8 cellular contexts compared by ENCODE assay signal in genomic region chr4:122827899-122828601, GRCh38. TPM values are rescaled to one million over a fixed set of nuclear protein-coding genes. Genes with fewer than 3 reads are reported as not detected.
A peak's percentile ranks its signal among the peaks of the same experiment; 100 is the strongest.
DNase-seq lines count a peak whose midpoint lies in the region; ATAC-seq lines count a peak whose summit lies in the region.

No MANE protein-coding gene starts in this region.

- peak overlapping the region; percentile 83 for H3K4me3 ChIP-seq in SK-N-MC

- H3K27ac Mint-ChIP-seq in stimulated activated memory B cell treated with anti-CD40 and anti-IgM and Interleukin-4, amounts not matched to agents 10 μg/mL and 1 μg/mL and 100 μg/mL, for 72 hours, result peak overlapping the region; percentile 80

- H3K4me1 Mint-ChIP-seq in stimulated activated memory B cell treated with anti-CD40 and anti-IgM and Interleukin-4, amounts not matched to agents 10 μg/mL and 1 μg/mL and 100 μg/mL, for 72 hours, result peaks cover 17% of the 10 kb centered on the region

- no peaks in the 10 kb centered on the region for H3K36me3 ChIP-seq in SK-N-MC (ENCODE audit: insufficient read depth, low read length)

- H3K9me3 ChIP-seq in SK-N-MC (ENCODE audit: low read depth, low read length), result no peaks in the 10 kb centered on the region

- H3K36me3 Mint-ChIP-seq in stimulated activated memory B cell treated with anti-CD40 and anti-IgM and Interleukin-4, amounts not matched to agents 10 μg/mL and 1 μg/mL and 100 μg/mL, for 72 hours, result no peaks in the 10 kb centered on the region

- DNase-seq in DMS53 treated with DMSO at 0.1 percent for 48 hours (lab: John Stamatoyannopoulos, UW; ENCODE audit: unreplicated experiment) (peak; percentile 19), SK-N-MC (ENCODE audit: low read depth, low spot score) (no peak), left lobe of liver (ENCODE audit: low spot score) (no peak), hippocampal formation (lab: John Stamatoyannopoulos, UW) (no peak)
- peak; percentile 27 for DNase-seq in central memory CD4-positive, alpha-beta T cell

- no peak overlapping the region for H3K27ac ChIP-seq in SK-N-MC

- ATAC-seq in GM19438 (IDR thresholded peaks at IDR 0.05; ENCODE audit: low read depth, unreplicated experiment) (peak; percentile 85), HG03442 (IDR thresholded peaks at IDR 0.05; ENCODE audit: unreplicated experiment) (peak; percentile 88), left lobe of liver (peak; percentile 76)
- peak; percentile 86 for ATAC-seq in stimulated activated memory B cell treated with anti-CD40 and anti-IgM and Interleukin-4, amounts not matched to agents 10 μg/mL and 1 μg/mL and 100 μg/mL, for 72 hours

- peaks cover 6% of the 10 kb centered on the region for H3K9me3 Mint-ChIP-seq in stimulated activated memory B cell treated with anti-CD40 and anti-IgM and Interleukin-4, amounts not matched to agents 10 μg/mL and 1 μg/mL and 100 μg/mL, for 72 hours

- peak overlapping the region; percentile 11 for H3K9ac ChIP-seq in SK-N-MC (ENCODE audit: insufficient read length)

- H3K27me3 Mint-ChIP-seq in stimulated activated memory B cell treated with anti-CD40 and anti-IgM and Interleukin-4, amounts not matched to agents 10 μg/mL and 1 μg/mL and 100 μg/mL, for 72 hours, result peaks cover 92% of the 10 kb centered on the region

- peak overlapping the region; percentile 84 for H3K4me3 Mint-ChIP-seq in stimulated activated memory B cell treated with anti-CD40 and anti-IgM and Interleukin-4, amounts not matched to agents 10 μg/mL and 1 μg/mL and 100 μg/mL, for 72 hours

RNA-seq across cellular contexts. Expression of gene FGF2, which starts 1.4 kb away (rescaled TPM):
- 1.2 TPM for total RNA-seq in left lobe of liver

Comparison
In these comparisons a context has a peak if more than half of its experiments do, and no peak if none do; other contexts are left out.
1. DNase-seq: peak in DMS53 treated with DMSO at 0.1 percent for 48 hours (single experiment) and central memory CD4-positive, alpha-beta T cell (single experiment); none in SK-N-MC (single experiment), left lobe of liver (single experiment) and hippocampal formation (0 of 2).
2. Peak in every context shown above with its lines, with median percentiles within 50 percentile points of each other: ATAC-seq.